Comparison of ENCODE assay signal across 10 cellular contexts in genomic region chr2:201152999-201153398, GRCh38. TPM values are rescaled to one million over a fixed set of nuclear protein-coding genes. Genes with fewer than 3 reads are reported as not detected.
DNase-seq lines count a peak whose midpoint lies in the region; ATAC-seq and TF ChIP-seq lines count a peak whose summit lies in the region.
"Had no signal": no experiment of that assay in that cellular context is flagged by ENCODE, and none has a peak within 500 bp of the region (broad histone marks: within the 10 kb centered on the region; RNA-seq: fewer than 3 reads in every experiment).

No MANE protein-coding gene starts in this region.

- DNase-seq in T-helper 1 cell (no peak), T-helper 17 cell (no peak), immature natural killer cell (no peak), stomach (no peak), EL (no peak), RPMI8226 (no peak)
- DNase-seq: NCI-H526 treated with DMSO at 0.1 percent for 48 hours had no signal

- no peaks in the 10 kb centered on the region for H3K9me3 ChIP-seq in T-helper 17 cell (ENCODE audit: control insufficient read depth, low read length, poor library complexity, severe bottlenecking)
- no peaks in the 10 kb centered on the region for H3K9me3 ChIP-seq in stomach
- H3K9me3 ChIP-seq: prostate gland had no signal

- ATAC-seq in T-helper 17 cell (no peak), GM21576 (IDR thresholded peaks at IDR 0.05; ENCODE audit: unreplicated experiment) (no peak)

- WGBS in stomach, 5 donors = 51 to 100% (median 100%) methylated on average over 1 of the region's 1 CpG

- no peak overlapping the region for H3K4me3 Mint-ChIP-seq in T-helper 1 cell treated with Interleukin-12 subunit alpha and Interleukin-12 subunit beta and Interleukin-4 antibody, amounts not matched to agents 30 μg/mL and 1 μg/mL, for 36 hours
- H3K4me3 Mint-ChIP-seq in T-helper 17 cell (no peak overlapping the region), immature natural killer cell (no peak overlapping the region)

- no peaks in the 10 kb centered on the region for H3K9me3 Mint-ChIP-seq in T-helper 1 cell treated with Interleukin-12 subunit alpha and Interleukin-12 subunit beta and Interleukin-4 antibody, amounts not matched to agents 30 μg/mL and 1 μg/mL, for 36 hours
- H3K9me3 Mint-ChIP-seq in immature natural killer cell = no peaks in the 10 kb centered on the region

- H3K27me3 Mint-ChIP-seq in T-helper 1 cell treated with Interleukin-12 subunit alpha and Interleukin-12 subunit beta and Interleukin-4 antibody, amounts not matched to agents 30 μg/mL and 1 μg/mL, for 36 hours (ENCODE audit: low read depth) = no peaks in the 10 kb centered on the region
- no peaks in the 10 kb centered on the region for H3K27me3 Mint-ChIP-seq in T-helper 17 cell
- H3K27me3 Mint-ChIP-seq in immature natural killer cell (ENCODE audit: low read depth in 3 of 3) = no peaks in the 10 kb centered on the region

- H3K27ac ChIP-seq in stomach = peak overlapping the region in 4 of 5 donors; percentile 69 to 79 (median 75)
- H3K27ac ChIP-seq: prostate gland had no signal

- H3K36me3 Mint-ChIP-seq in T-helper 1 cell treated with Interleukin-12 subunit alpha and Interleukin-12 subunit beta and Interleukin-4 antibody, amounts not matched to agents 30 μg/mL and 1 μg/mL, for 36 hours (ENCODE audit: low read depth) = peaks cover 57% of the 10 kb centered on the region
- H3K36me3 Mint-ChIP-seq in T-helper 17 cell (ENCODE audit: low read depth) = peaks cover 10% of the 10 kb centered on the region
- H3K36me3 Mint-ChIP-seq in immature natural killer cell = peaks cover 7 to 50% (median 40%) of the 10 kb centered on the region in 3 donors

- H3K4me1 Mint-ChIP-seq in T-helper 1 cell treated with Interleukin-12 subunit alpha and Interleukin-12 subunit beta and Interleukin-4 antibody, amounts not matched to agents 30 μg/mL and 1 μg/mL, for 36 hours (ENCODE audit: low read depth) = peaks cover 43% of the 10 kb centered on the region
- H3K4me1 Mint-ChIP-seq in T-helper 17 cell (peaks cover 37% of the 10 kb centered on the region), immature natural killer cell (peaks cover 45 to 73% of the 10 kb centered on the region in 2 donors)

- H3K4me3 ChIP-seq in stomach = no peak overlapping the region
- H3K4me3 ChIP-seq: prostate gland had no signal

- peak overlapping the region; percentile 16 for H3K27ac Mint-ChIP-seq in T-helper 1 cell treated with Interleukin-12 subunit alpha and Interleukin-12 subunit beta and Interleukin-4 antibody, amounts not matched to agents 30 μg/mL and 1 μg/mL, for 36 hours
- H3K27ac Mint-ChIP-seq in T-helper 17 cell (peak overlapping the region; percentile 91), immature natural killer cell (peak overlapping the region; percentile 76 to 91 (median 80))

- H3K4me1 ChIP-seq in stomach = peaks cover 13 to 88% (median 35%) of the 10 kb centered on the region in 4 donors
- H3K4me1 ChIP-seq: prostate gland had no signal

- no peaks in the 10 kb centered on the region for H3K27me3 ChIP-seq in stomach

- peaks cover 66 to 94% (median 89%) of the 10 kb centered on the region in 4 donors for H3K36me3 ChIP-seq in stomach
- H3K36me3 ChIP-seq: prostate gland had no signal

- intact Hi-C loops in stomach (cut with DNase I; ENCODE audit: low total_unique reads) = no loop called here

- TF ChIP-seq CTCF in stomach (IDR thresholded peaks at IDR 0.05) = no peak

- TF ChIP-seq POLR2A in stomach (IDR thresholded peaks at IDR 0.05) = no peak

- TF ChIP-seq EP300 in stomach (IDR thresholded peaks at IDR 0.05) = no peak

RNA-seq across cellular contexts. Expression of gene CASP10, which starts 29.9 kb away (rescaled TPM):
- total RNA-seq in T-helper 17 cell (10 to 100 TPM; 16.4 to 21.2 TPM), stomach (10 to 100 TPM in 4 of 5 donors, 1 to 10 TPM in 1; 2.6 to 34.9 (median 16.5) TPM)
- polyA plus RNA-seq in immature natural killer cell (10 to 100 TPM; 13.5 to 37.4 (median 19.8) TPM), stomach (1 to 10 TPM; 4.7 to 8.1 (median 4.9) TPM)

RNA-seq across cellular contexts. Expression of gene CFLAR, which starts 37.0 kb away (rescaled TPM):
- total RNA-seq in T-helper 17 cell = 100 to 1,000 TPM; 221 to 223 TPM
- polyA plus RNA-seq in immature natural killer cell = 100 to 1,000 TPM; 167 to 262 (median 242) TPM
- total RNA-seq in stomach = 100 to 1,000 TPM; 149 to 424 (median 247) TPM
- polyA plus RNA-seq in stomach = 10 to 100 TPM; 23.3 to 43.4 (median 24.1) TPM

Comparison
In these comparisons a context has a peak if more than half of its experiments do, and no peak if none do; other contexts are left out.
1. H3K27ac Mint-ChIP-seq: peak in every context shown above with its lines; median percentile 91 in T-helper 17 cell; 80 in immature natural killer cell; 16 in T-helper 1 cell treated with Interleukin-12 subunit alpha and Interleukin-12 subunit beta and Interleukin-4 antibody, amounts not matched to agents 30 μg/mL and 1 μg/mL, for 36 hours.